Comparison of ENCODE assay signal across 9 cellular contexts in the genomic region with DNA sequence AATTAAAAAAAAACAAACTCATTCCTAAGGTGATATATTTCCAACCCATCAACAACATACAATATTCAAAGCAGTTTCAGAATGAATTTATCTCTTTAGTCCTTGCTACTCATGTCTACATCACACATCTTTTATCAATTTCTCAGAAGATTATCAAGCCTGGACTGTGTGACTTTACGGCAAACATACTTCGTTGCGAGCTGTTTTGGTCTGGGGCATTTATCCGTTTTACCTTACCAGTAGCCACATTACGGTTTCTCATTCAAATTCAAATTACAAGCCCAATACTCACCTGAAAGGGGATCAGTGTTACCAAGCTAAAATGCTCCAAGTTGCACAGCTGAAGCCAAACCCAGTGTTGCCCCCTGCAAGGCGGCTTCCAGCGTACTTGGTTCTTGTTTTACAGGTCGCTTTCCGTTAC. TPM values are rescaled to one million over a fixed set of nuclear protein-coding genes. Genes with fewer than 3 reads are reported as not detected.
DNase-seq lines count a peak whose midpoint lies in the region; ATAC-seq and TF ChIP-seq lines count a peak whose summit lies in the region.
"Had no signal": no experiment of that assay in that cellular context is flagged by ENCODE, and none has a peak within 500 bp of the region (broad histone marks: within the 10 kb centered on the region; RNA-seq: fewer than 3 reads in every experiment).

No MANE protein-coding gene starts in this region.

- no peak for TF ChIP-seq CTCF in right atrium auricular region (IDR thresholded peaks at IDR 0.05)
- no peak for TF ChIP-seq CTCF in MCF 10A (IDR thresholded peaks at IDR 0.05; ENCODE audit: unreplicated experiment)

- peaks cover 57% of the 10 kb centered on the region for H3K4me1 Mint-ChIP-seq in MCF 10A (ENCODE audit: insufficient read depth, unreplicated experiment)

- no peak for ATAC-seq in left cardiac atrium
- ATAC-seq in aorta (ENCODE audit: low FRiP score) = no peak
- ATAC-seq in HG03196 (IDR thresholded peaks at IDR 0.05; ENCODE audit: unreplicated experiment) = no peak

- BruUV-seq in MCF 10A (replicated peaks; lab: Mats Ljungman, UMichigan) = TSS peak; percentile 28

- H3K27ac Mint-ChIP-seq in MCF 10A (ENCODE audit: low read depth, unreplicated experiment) = peak overlapping the region; percentile 99

- 2 to 3% methylated on average over 9 of the region's 9 CpGs for WGBS in aorta, 2 donors

- H3K27me3 ChIP-seq in right atrium auricular region (no peaks in the 10 kb centered on the region), mononuclear cell (ENCODE audit: insufficient read depth, low read length) (no peaks in the 10 kb centered on the region), aorta (ENCODE audit: control insufficient read depth in 1 of 2, insufficient read depth in 2 of 2, low read length in 1 of 2) (no peaks in the 10 kb centered on the region)

- H3K4me3 ChIP-seq in right atrium auricular region (peak overlapping the region; percentile 92 to 100), mononuclear cell (ENCODE audit: low read length) (peak overlapping the region; percentile 96), aorta (ENCODE audit: low read length in 2 of 2) (peak overlapping the region; percentile 37 to 91)

- CTCF ChIA-PET in MCF 10A (lab: Yijun Ruan, JAX) = interaction anchor here (0.6 to 1.8 kb wide), 5 partner anchors 9 to 174 kb away, joined by 3 to 8 read pairs (median 4); no protein-coding TSS in a partner anchor

- H3K9me3 ChIP-seq in right atrium auricular region = no peaks in the 10 kb centered on the region
- H3K9me3 ChIP-seq in mononuclear cell (ENCODE audit: low read depth, low read length) = no peaks in the 10 kb centered on the region
- H3K9me3 ChIP-seq in aorta (ENCODE audit: control insufficient read depth, low read length) = no peaks in the 10 kb centered on the region

- peaks cover 75% of the 10 kb centered on the region for H3K36me3 Mint-ChIP-seq in MCF 10A (ENCODE audit: insufficient read depth, unreplicated experiment)

- POLR2A ChIA-PET in MCF 10A (lab: Yijun Ruan, JAX) = interaction anchor here (0.5 to 7.4 kb wide), 17 partner anchors 11 to 1543 kb away, joined by 3 to 197 read pairs (median 6); partner anchors contain the start of genes CANX, MAML1 and RUFY1

- H3K4me1 ChIP-seq in right atrium auricular region = peaks cover 0 to 59% of the 10 kb centered on the region in 2 donors
- H3K4me1 ChIP-seq in mononuclear cell (ENCODE audit: insufficient read depth, low read length) = peaks cover 48% of the 10 kb centered on the region
- H3K4me1 ChIP-seq in aorta (ENCODE audit: control insufficient read depth in 1 of 2, insufficient read depth in 2 of 2, low read length in 2 of 2) = no peaks in the 10 kb centered on the region

- no peaks in the 10 kb centered on the region for H3K9me3 Mint-ChIP-seq in MCF 10A (ENCODE audit: unreplicated experiment)

- peaks cover 60% of the 10 kb centered on the region for H3K36me3 ChIP-seq in right atrium auricular region
- peaks cover 2 to 4% of the 10 kb centered on the region in 2 donors for H3K36me3 ChIP-seq in aorta (ENCODE audit: control insufficient read depth in 1 of 2, insufficient read depth in 2 of 2, low read length in 1 of 2)

- H3K27me3 Mint-ChIP-seq in MCF 10A (ENCODE audit: insufficient read depth, unreplicated experiment) = no peaks in the 10 kb centered on the region

- H3K4me3 Mint-ChIP-seq in MCF 10A (ENCODE audit: unreplicated experiment) = peak overlapping the region; percentile 98

- intact Hi-C loops in left cardiac atrium (cut with DNase I) = no loop called here
- intact Hi-C loops in MCF 10A (cut with micrococcal nuclease) = loop anchor here (10.0 kb wide), 1 partner anchor 453 kb away; the partner anchor contains the start of gene RNF130
- intact Hi-C loops in aorta (cut with DNase I) = loop anchor here in 1 of 2 donors (5.0 kb wide), 1 partner anchor 69 kb away; the partner anchor contains the start of gene RUFY1

- DNase-seq in right atrium auricular region (ENCODE audit: low spot score) (no peak), left cardiac atrium (no peak), MCF 10A (ENCODE audit: unreplicated experiment) (no peak), aorta (peak in 1 of 2 donors; percentile 22), NCI-H146 (lab: John Stamatoyannopoulos, UW) (no peak), NCI-H524 treated with DMSO at 0.1 percent for 48 hours (lab: John Stamatoyannopoulos, UW) (no peak)
- DNase-seq: SHP77 treated with DMSO at 0.1 percent for 48 hours had no signal

- H3K27ac ChIP-seq in right atrium auricular region (peak overlapping the region in 1 of 2 donors; percentile 100), aorta (ENCODE audit: low read depth in 1 of 2, low read length in 2 of 2) (no peak overlapping the region)

RNA-seq across cellular contexts. Expression of gene HNRNPH1, which starts 1.9 kb away (rescaled TPM):
- total RNA-seq in right atrium auricular region = 100 to 1,000 TPM; 104 to 146 TPM
- 100 to 1,000 TPM; 235 to 273 TPM for total RNA-seq in left cardiac atrium
- total RNA-seq in MCF 10A (2022) = 907 and 981 TPM in 2 replicates
- total RNA-seq in mononuclear cell = 1,084 TPM
- 100 to 1,000 TPM; 523 to 680 TPM for total RNA-seq in aorta
- polyA plus RNA-seq in aorta = 100 to 1,000 TPM; 141 to 285 TPM

RNA-seq across cellular contexts. Expression of gene CBY3, which starts 59.3 kb away (rescaled TPM):
- total RNA-seq in right atrium auricular region = not detected
- total RNA-seq in left cardiac atrium = not detected
- not detected in 2 replicates for total RNA-seq in MCF 10A (2022)
- 0.52 TPM for total RNA-seq in mononuclear cell
- not detected for total RNA-seq in aorta
- not detected for polyA plus RNA-seq in aorta
